In genomic region chr11:1694064-1694845, GRCh38 we compare ENCODE assay signal across 8 cellular contexts.
DNase-seq lines count a peak whose midpoint lies in the region; ATAC-seq lines count a peak whose summit lies in the region.

No MANE protein-coding gene starts in this region.

- peak; percentile 79 for DNase-seq in ELR (ENCODE audit: low read depth)
- peak; percentile 75 for DNase-seq in NCI-H748 treated with DMSO at 0.1 percent for 48 hours (lab: John Stamatoyannopoulos, UW)
- peak; percentile 51 to 75 for DNase-seq in activated CD8-positive, alpha-beta memory T cell treated with anti-CD3 and anti-CD28 coated beads for 1 hour (ENCODE audit: extremely low read depth in 1 of 2, low read depth in 1 of 2)
- DNase-seq in effector memory CD4-positive, alpha-beta T cell: peak; percentile 42 to 71 (median 61)
- DNase-seq in medulla oblongata (ENCODE audit: extremely low spot score): peak; percentile 93
- DNase-seq in stimulated activated CD4-positive, alpha-beta T cell treated with anti-CD3 and anti-CD28 coated beads, Interleukin-4, amount 100 ng/mL, for 48 hours (ENCODE audit: low read depth in 2 of 2): peak; percentile 76 to 84

- H3K9me3 ChIP-seq in effector memory CD4-positive, alpha-beta T cell (ENCODE audit: control insufficient read depth, low read length): no peaks in the 10 kb centered on the region

- peaks cover 9% of the 10 kb centered on the region for H3K27me3 ChIP-seq in effector memory CD4-positive, alpha-beta T cell (replicated peaks; ENCODE audit: control insufficient read depth, insufficient read depth, low read length, poor library complexity, severe bottlenecking)

- H3K27ac ChIP-seq in effector memory CD4-positive, alpha-beta T cell (ENCODE audit: insufficient read depth, low read length, poor library complexity, severe bottlenecking): no peak overlapping the region

- ATAC-seq in HG03354 (IDR thresholded peaks at IDR 0.05; ENCODE audit: poor library complexity, severe bottlenecking, unreplicated experiment): peak; percentile 77
- ATAC-seq in HG03159 (IDR thresholded peaks at IDR 0.05; ENCODE audit: unreplicated experiment): no peak

- no peaks in the 10 kb centered on the region for H3K36me3 ChIP-seq in effector memory CD4-positive, alpha-beta T cell (ENCODE audit: control insufficient read depth, insufficient read depth, low read length)

- H3K4me1 ChIP-seq in effector memory CD4-positive, alpha-beta T cell (ENCODE audit: control insufficient read depth, insufficient read depth, low read length, poor library complexity, severe bottlenecking): peaks cover 12% of the 10 kb centered on the region

- no peak overlapping the region for H3K4me3 ChIP-seq in effector memory CD4-positive, alpha-beta T cell (ENCODE audit: insufficient read depth, low read depth, low read length, poor library complexity, severe bottlenecking)
